ENCODE assay signal across 8 cellular contexts in genomic region chr1:221712776-221713431, GRCh38. TPM values are rescaled to one million over a fixed set of nuclear protein-coding genes. Genes with fewer than 3 reads are reported as not detected.
DNase-seq lines count a peak whose midpoint lies in the region; ATAC-seq and TF ChIP-seq lines count a peak whose summit lies in the region.

No MANE protein-coding gene starts in this region.

- peaks cover 19 to 25% of the 10 kb centered on the region in 2 donors for H3K36me3 Mint-ChIP-seq in CD14-positive monocyte

- H3K27ac Mint-ChIP-seq in CD14-positive monocyte = peak overlapping the region; percentile 92 to 98 (median 96)
- H3K27ac Mint-ChIP-seq in stimulated activated naive CD8-positive, alpha-beta T cell treated with anti-CD3 and anti-CD28 coated beads, Interleukin-15, amount 100 ng/mL, for 72 hours = peak overlapping the region; percentile 86 to 95

- TF ChIP-seq CTCF in CD14-positive monocyte (IDR thresholded peaks at IDR 0.05) (no peak), lower lobe of right lung (IDR thresholded peaks at IDR 0.05) (no peak)

- ATAC-seq in GM19463 (IDR thresholded peaks at IDR 0.05; ENCODE audit: unreplicated experiment) = peak; percentile 45
- peak; percentile 34 for ATAC-seq in HG03558 (IDR thresholded peaks at IDR 0.05; ENCODE audit: extremely low read depth, unreplicated experiment)
- ATAC-seq in lower lobe of right lung = peak; percentile 34 to 63
- ATAC-seq in stimulated activated naive CD8-positive, alpha-beta T cell treated with anti-CD3 and anti-CD28 coated beads, Interleukin-15, amount 100 ng/mL, for 72 hours = peak; percentile 88

- intact Hi-C loops in CD14-positive monocyte (cut with micrococcal nuclease) = no loop called here
- intact Hi-C loops in lower lobe of right lung (cut with DNase I) = no loop called here

- peaks cover 87% of the 10 kb centered on the region for H3K4me1 Mint-ChIP-seq in CD14-positive monocyte
- peaks cover 93% of the 10 kb centered on the region for H3K4me1 Mint-ChIP-seq in stimulated activated naive CD8-positive, alpha-beta T cell treated with anti-CD3 and anti-CD28 coated beads, Interleukin-15, amount 100 ng/mL, for 72 hours

- H3K9me3 Mint-ChIP-seq in CD14-positive monocyte = no peaks in the 10 kb centered on the region
- H3K9me3 Mint-ChIP-seq in stimulated activated naive CD8-positive, alpha-beta T cell treated with anti-CD3 and anti-CD28 coated beads, Interleukin-15, amount 100 ng/mL, for 72 hours = peaks cover 0 to 5% of the 10 kb centered on the region in 2 donors

- no peaks in the 10 kb centered on the region for H3K9me3 ChIP-seq in lower lobe of right lung

- no peak overlapping the region for H3K4me3 Mint-ChIP-seq in CD14-positive monocyte
- H3K4me3 Mint-ChIP-seq in stimulated activated naive CD8-positive, alpha-beta T cell treated with anti-CD3 and anti-CD28 coated beads, Interleukin-15, amount 100 ng/mL, for 72 hours = peak overlapping the region; percentile 71 to 76

- H3K27me3 ChIP-seq in lower lobe of right lung (ENCODE audit: low read depth) = no peaks in the 10 kb centered on the region

- no peak for DNase-seq in CD14-positive monocyte (ENCODE audit: low spot score)
- DNase-seq in activated CD8-positive, alpha-beta memory T cell treated with anti-CD3 and anti-CD28 coated beads for 24 hours = peak; percentile 81
- DNase-seq in lower lobe of right lung = peak; percentile 47
- DNase-seq in stimulated activated naive CD8-positive, alpha-beta T cell treated with anti-CD3 and anti-CD28 coated beads, Interleukin-15, amount 100 ng/mL, for 72 hours = peak; percentile 70 to 82
- no peak for DNase-seq in NCI-H2107 (lab: John Stamatoyannopoulos, UW)
- DNase-seq in AG08396 (ENCODE audit: low spot score) = no peak

- no peak overlapping the region for H3K27ac ChIP-seq in lower lobe of right lung

- H3K27me3 Mint-ChIP-seq in CD14-positive monocyte (ENCODE audit: low read depth in 3 of 3) = no peaks in the 10 kb centered on the region
- H3K27me3 Mint-ChIP-seq in stimulated activated naive CD8-positive, alpha-beta T cell treated with anti-CD3 and anti-CD28 coated beads, Interleukin-15, amount 100 ng/mL, for 72 hours = no peaks in the 10 kb centered on the region

- peaks cover 54% of the 10 kb centered on the region for H3K4me1 ChIP-seq in lower lobe of right lung

- no peaks in the 10 kb centered on the region for H3K36me3 ChIP-seq in lower lobe of right lung

- H3K4me3 ChIP-seq in lower lobe of right lung = no peak overlapping the region

RNA-seq across cellular contexts. Expression of gene DUSP10, which starts 29.0 kb away (rescaled TPM):
- 10 to 100 TPM; 10.4 to 12.7 TPM for polyA plus RNA-seq in CD14-positive monocyte
- 8.7 TPM for total RNA-seq in lower lobe of right lung

Comparison
In these comparisons a context has a peak if more than half of its experiments do, and no peak if none do; other contexts are left out.
1. DNase-seq: peak in activated CD8-positive, alpha-beta memory T cell treated with anti-CD3 and anti-CD28 coated beads for 24 hours (single experiment), lower lobe of right lung (single experiment) and stimulated activated naive CD8-positive, alpha-beta T cell treated with anti-CD3 and anti-CD28 coated beads, Interleukin-15, amount 100 ng/mL, for 72 hours (2 of 2); none in CD14-positive monocyte (single experiment), NCI-H2107 (single experiment) and AG08396 (single experiment).
2. H3K4me3 Mint-ChIP-seq: peak in stimulated activated naive CD8-positive, alpha-beta T cell treated with anti-CD3 and anti-CD28 coated beads, Interleukin-15, amount 100 ng/mL, for 72 hours (2 of 2); none in CD14-positive monocyte (0 of 2).
3. ATAC-seq: peak in every context shown above with its lines; median percentile 88 in stimulated activated naive CD8-positive, alpha-beta T cell treated with anti-CD3 and anti-CD28 coated beads, Interleukin-15, amount 100 ng/mL, for 72 hours; 48 in lower lobe of right lung; 45 in GM19463; 34 in HG03558.